In genomic region chr4:39825741-39826231, GRCh38 we compare ENCODE assay signal across 14 cellular contexts.
DNase-seq lines count a peak whose midpoint lies in the region; ATAC-seq and TF ChIP-seq lines count a peak whose summit lies in the region.
"Had no signal": no experiment of that assay in that cellular context is flagged by ENCODE, and none has a peak within 500 bp of the region (broad histone marks: within the 10 kb centered on the region; RNA-seq: fewer than 3 reads in every experiment).

No MANE protein-coding gene starts in this region.

- POLR2A ChIA-PET in PC-3 (lab: Charles Lee; ENCODE audit: unreplicated experiment): interaction anchor here (0.6 kb wide), 2 partner anchors 80 to 287 kb away, joined by 4 to 5 read pairs; no protein-coding TSS in a partner anchor

- H3K27ac ChIP-seq in PC-3 (ENCODE audit: low read length): peak overlapping the region; percentile 63

- H3K27me3 ChIP-seq in PC-3 (ENCODE audit: low read length): no peaks in the 10 kb centered on the region
- H3K27me3 ChIP-seq: BLaER1 treated with 17β-estradiol and CSF1 and Interleukin-3, amounts not matched to agents 10 nM and 100 nM had no signal

- H3K36me3 ChIP-seq in PC-3 (ENCODE audit: low read depth, low read length): peaks cover 6% of the 10 kb centered on the region; the same call in 1 of the 2 replicates

- H4K20me1 ChIP-seq in PC-3 (ENCODE audit: low read length): no peaks in the 10 kb centered on the region

- H3K27ac Mint-ChIP-seq in endothelial cell (ENCODE audit: unreplicated experiment) (peak overlapping the region; percentile 57), mesothelial cell of epicardium (peak overlapping the region; percentile 67)
- H3K27ac Mint-ChIP-seq: activated naive CD8-positive, alpha-beta T cell treated with anti-CD3 and anti-CD28 coated beads, Interleukin-2, amount 50 U/mL, for 24 hours had no signal

- H3K4me3 Mint-ChIP-seq in endothelial cell (ENCODE audit: unreplicated experiment): no peak overlapping the region
- no peak overlapping the region for H3K4me3 Mint-ChIP-seq in mesothelial cell of epicardium
- H3K4me3 Mint-ChIP-seq: activated naive CD8-positive, alpha-beta T cell treated with anti-CD3 and anti-CD28 coated beads, Interleukin-2, amount 50 U/mL, for 24 hours had no signal

- BruUV-seq in PC-3 (replicated peaks; lab: Mats Ljungman, UMichigan): no TSS peak

- peak; percentile 41 for DNase-seq in EL
- peak; percentile 65 for DNase-seq in PC-3
- DNase-seq in endothelial cell (ENCODE audit: low spot score): no peak
- no peak for DNase-seq in mesothelial cell of epicardium (ENCODE audit: low spot score in 2 of 2, unreplicated experiment in 2 of 2)
- no peak for DNase-seq in activated effector memory CD4-positive, alpha-beta T cell treated with Interleukin-2 at 50 U/mL for 16 hours
- no peak for DNase-seq in activated CD4-positive, alpha-beta T cell treated with anti-CD3 and anti-CD28 coated beads for 1 hour
- DNase-seq: activated naive CD8-positive, alpha-beta T cell treated with anti-CD3 and anti-CD28 coated beads, Interleukin-2, amount 50 U/mL, for 24 hours; NCI-H146; SHP77 treated with DMSO at 0.1 percent for 48 hours; stimulated activated CD4-positive, alpha-beta T cell treated with anti-CD3 and anti-CD28 coated beads, Interleukin-4, amount 100 ng/mL, for 1 hour; stimulated activated naive CD8-positive, alpha-beta T cell treated with anti-CD3 and anti-CD28 coated beads, Interleukin-15, Interleukin-2, amounts not matched to agents 100 U/mL and 50 U/mL, for 24 hours had no signal

- H3K79me2 ChIP-seq in PC-3 (ENCODE audit: low read length): no peaks in the 10 kb centered on the region

- peaks cover 7% of the 10 kb centered on the region for H3K4me1 Mint-ChIP-seq in endothelial cell (ENCODE audit: unreplicated experiment)
- no peaks in the 10 kb centered on the region for H3K4me1 Mint-ChIP-seq in mesothelial cell of epicardium
- H3K4me1 Mint-ChIP-seq: activated naive CD8-positive, alpha-beta T cell treated with anti-CD3 and anti-CD28 coated beads, Interleukin-2, amount 50 U/mL, for 24 hours had no signal

- TF ChIP-seq CTCF in PC-3 (conservative IDR thresholded peaks at IDR 0.05; ENCODE audit: low read depth, low read length): no peak
- TF ChIP-seq CTCF in endothelial cell (IDR thresholded peaks at IDR 0.05; ENCODE audit: unreplicated experiment): no peak
- TF ChIP-seq CTCF in mesothelial cell of epicardium (IDR thresholded peaks at IDR 0.05; ENCODE audit: unreplicated experiment): no peak

- H3K4me1 ChIP-seq in PC-3 (ENCODE audit: insufficient read depth, low read length): peaks cover 17% of the 10 kb centered on the region

- H3K36me3 Mint-ChIP-seq in endothelial cell (ENCODE audit: low read depth, unreplicated experiment) (peaks cover 18% of the 10 kb centered on the region), mesothelial cell of epicardium (peaks cover 30% of the 10 kb centered on the region)

- intact Hi-C loops in PC-3 (cut with micrococcal nuclease): loop anchor here (10.0 kb wide), 1 partner anchor 131 kb away; the partner anchor contains the start of gene UBE2K

- 0 out of 2 replicates have a peak overlapping the region, but pooled peaks have one; percentile 17 for H3K9ac ChIP-seq in PC-3 (ENCODE audit: low read length)

- H3F3A ChIP-seq in PC-3 (ENCODE audit: low read length, unreplicated experiment): no peaks in the 10 kb centered on the region

- H2AFZ ChIP-seq in PC-3 (ENCODE audit: low read length): no peak overlapping the region

- H3K4me2 ChIP-seq in PC-3 (ENCODE audit: low read length): peak overlapping the region; percentile 51

- CTCF ChIA-PET in PC-3 (lab: Charles Lee): interaction anchor here (0.6 kb wide), 1 partner anchor 153 kb away, joined by 7 read pairs; no protein-coding TSS in a partner anchor

- no peaks in the 10 kb centered on the region for H3K9me3 ChIP-seq in PC-3 (ENCODE audit: low read length)
- H3K9me3 ChIP-seq: BLaER1 treated with 17β-estradiol and CSF1 and Interleukin-3, amounts not matched to agents 10 nM and 100 nM had no signal

- no peak overlapping the region for H3K4me3 ChIP-seq in PC-3 (ENCODE audit: low read length)
- H3K4me3 ChIP-seq: BLaER1 treated with 17β-estradiol and CSF1 and Interleukin-3, amounts not matched to agents 10 nM and 100 nM had no signal

- no peaks in the 10 kb centered on the region for H3K27me3 Mint-ChIP-seq in endothelial cell (ENCODE audit: unreplicated experiment)
- H3K27me3 Mint-ChIP-seq in mesothelial cell of epicardium (ENCODE audit: low read depth): no peaks in the 10 kb centered on the region
- H3K27me3 Mint-ChIP-seq: activated naive CD8-positive, alpha-beta T cell treated with anti-CD3 and anti-CD28 coated beads, Interleukin-2, amount 50 U/mL, for 24 hours had no signal

- H3K9me3 Mint-ChIP-seq in endothelial cell (ENCODE audit: unreplicated experiment) (no peaks in the 10 kb centered on the region), mesothelial cell of epicardium (no peaks in the 10 kb centered on the region)
- H3K9me3 Mint-ChIP-seq: activated naive CD8-positive, alpha-beta T cell treated with anti-CD3 and anti-CD28 coated beads, Interleukin-2, amount 50 U/mL, for 24 hours had no signal

- ATAC-seq in PC-3 (peak; percentile 89), GM21737 (IDR thresholded peaks at IDR 0.05; ENCODE audit: unreplicated experiment) (no peak), HG02623 (IDR thresholded peaks at IDR 0.05; ENCODE audit: unreplicated experiment) (no peak)
- ATAC-seq: activated naive CD8-positive, alpha-beta T cell treated with anti-CD3 and anti-CD28 coated beads, Interleukin-2, amount 50 U/mL, for 24 hours; stimulated activated naive CD8-positive, alpha-beta T cell treated with anti-CD3 and anti-CD28 coated beads, Interleukin-15, Interleukin-2, amounts not matched to agents 100 U/mL and 50 U/mL, for 24 hours had no signal

- no peaks in the 10 kb centered on the region for H3K9me2 ChIP-seq in PC-3 (replicated peaks; ENCODE audit: low read length)

Comparison
In these comparisons a context has a peak if more than half of its experiments do, and no peak if none do; other contexts are left out.
1. DNase-seq: peak in EL (single experiment) and PC-3 (single experiment); none in endothelial cell (single experiment), mesothelial cell of epicardium (0 of 2), activated effector memory CD4-positive, alpha-beta T cell treated with Interleukin-2 at 50 U/mL for 16 hours (single experiment) and activated CD4-positive, alpha-beta T cell treated with anti-CD3 and anti-CD28 coated beads for 1 hour (single experiment).